ENCODE assay signal across 8 cellular contexts in genomic region chr3:23916152-23916885, GRCh38.
DNase-seq lines count a peak whose midpoint lies in the region; ATAC-seq lines count a peak whose summit lies in the region.

No MANE protein-coding gene starts in this region.

- peaks cover 50% of the 10 kb centered on the region for H3K36me3 Mint-ChIP-seq in activated naive CD8-positive, alpha-beta T cell treated with anti-CD3 and anti-CD28 coated beads, Interleukin-2, amount 50 U/mL, for 24 hours (ENCODE audit: low read depth)

- H3K9me3 ChIP-seq in BLaER1 treated with 17β-estradiol and CSF1 and Interleukin-3, amounts not matched to agents 10 nM and 100 nM (replicated peaks in 1 of 11), result 0 out of 22 replicates have a peak, but pooled peaks cover 0 to 6% (median 0%) of the 10 kb centered on the region in 11 experiments
- H3K9me3 ChIP-seq in iPS-20b (ENCODE audit: insufficient read depth, low read depth, low read length), result no peaks in the 10 kb centered on the region

- peak overlapping the region; percentile 76 to 95 (median 84) for H3K4me3 ChIP-seq in BLaER1 treated with 17β-estradiol and CSF1 and Interleukin-3, amounts not matched to agents 10 nM and 100 nM
- peak overlapping the region; percentile 100 for H3K4me3 ChIP-seq in iPS-20b (ENCODE audit: low read length)

- no peaks in the 10 kb centered on the region for H3K27me3 Mint-ChIP-seq in activated naive CD8-positive, alpha-beta T cell treated with anti-CD3 and anti-CD28 coated beads, Interleukin-2, amount 50 U/mL, for 24 hours

- H3K4me3 Mint-ChIP-seq in activated naive CD8-positive, alpha-beta T cell treated with anti-CD3 and anti-CD28 coated beads, Interleukin-2, amount 50 U/mL, for 24 hours, result peak overlapping the region; percentile 99

- peaks cover 0 to 23% (median 20%) of the 10 kb centered on the region in 11 experiments; a peak in 17 of 22 replicates for H3K27me3 ChIP-seq in BLaER1 treated with 17β-estradiol and CSF1 and Interleukin-3, amounts not matched to agents 10 nM and 100 nM
- H3K27me3 ChIP-seq in iPS-20b (ENCODE audit: insufficient read depth, low read length), result peaks cover 11% of the 10 kb centered on the region; the same call in 1 of the 2 replicates

- H3K27ac ChIP-seq in BLaER1 treated with 17β-estradiol and CSF1 and Interleukin-3, amounts not matched to agents 10 nM and 100 nM, result peak overlapping the region; percentile 76 to 100 (median 97)
- no peak overlapping the region for H3K27ac ChIP-seq in iPS-20b (ENCODE audit: low read length)

- no peak for DNase-seq in activated naive CD8-positive, alpha-beta T cell treated with anti-CD3 and anti-CD28 coated beads, Interleukin-2, amount 50 U/mL, for 24 hours
- DNase-seq in stimulated activated naive CD8-positive, alpha-beta T cell treated with anti-CD3 and anti-CD28 coated beads, Interleukin-15, Interleukin-2, amounts not matched to agents 100 U/mL and 50 U/mL, for 24 hours, result no peak
- DNase-seq in hepatic stellate cell (ENCODE audit: low spot score) (no peak), NCI-H1092 (lab: John Stamatoyannopoulos, UW) (no peak)

- no peaks in the 10 kb centered on the region for H3K9me3 Mint-ChIP-seq in activated naive CD8-positive, alpha-beta T cell treated with anti-CD3 and anti-CD28 coated beads, Interleukin-2, amount 50 U/mL, for 24 hours

- peaks cover 45% of the 10 kb centered on the region for H3K4me1 Mint-ChIP-seq in activated naive CD8-positive, alpha-beta T cell treated with anti-CD3 and anti-CD28 coated beads, Interleukin-2, amount 50 U/mL, for 24 hours

- ATAC-seq in GM19395 (IDR thresholded peaks at IDR 0.05; ENCODE audit: unreplicated experiment), result peak; percentile 50
- ATAC-seq in HG03354 (IDR thresholded peaks at IDR 0.05; ENCODE audit: poor library complexity, severe bottlenecking, unreplicated experiment), result peak; percentile 51
- ATAC-seq in activated naive CD8-positive, alpha-beta T cell treated with anti-CD3 and anti-CD28 coated beads, Interleukin-2, amount 50 U/mL, for 24 hours, result peak; percentile 41
- peak; percentile 42 for ATAC-seq in stimulated activated naive CD8-positive, alpha-beta T cell treated with anti-CD3 and anti-CD28 coated beads, Interleukin-15, Interleukin-2, amounts not matched to agents 100 U/mL and 50 U/mL, for 24 hours

- peak overlapping the region; percentile 99 for H3K27ac Mint-ChIP-seq in activated naive CD8-positive, alpha-beta T cell treated with anti-CD3 and anti-CD28 coated beads, Interleukin-2, amount 50 U/mL, for 24 hours

- peaks cover 35 to 43% (median 37%) of the 10 kb centered on the region in 11 experiments for H3K36me3 ChIP-seq in BLaER1 treated with 17β-estradiol and CSF1 and Interleukin-3, amounts not matched to agents 10 nM and 100 nM
- peaks cover 37% of the 10 kb centered on the region for H3K36me3 ChIP-seq in iPS-20b (ENCODE audit: insufficient read depth, low read depth, low read length)

- peaks cover 35 to 54% (median 48%) of the 10 kb centered on the region in 11 experiments for H4K20me1 ChIP-seq in BLaER1 treated with 17β-estradiol and CSF1 and Interleukin-3, amounts not matched to agents 10 nM and 100 nM

- peak overlapping the region; percentile 82 to 98 (median 93) for H3K4me2 ChIP-seq in BLaER1 treated with 17β-estradiol and CSF1 and Interleukin-3, amounts not matched to agents 10 nM and 100 nM

- H3K9ac ChIP-seq in BLaER1 treated with 17β-estradiol and CSF1 and Interleukin-3, amounts not matched to agents 10 nM and 100 nM, result peak overlapping the region; percentile 90 to 99 (median 97)
- peak overlapping the region; percentile 87 for H3K9ac ChIP-seq in iPS-20b (ENCODE audit: low read depth, low read length)

- peaks cover 28 to 56% (median 49%) of the 10 kb centered on the region in 10 experiments for H3K4me1 ChIP-seq in BLaER1 treated with 17β-estradiol and CSF1 and Interleukin-3, amounts not matched to agents 10 nM and 100 nM
- peaks cover 9% of the 10 kb centered on the region for H3K4me1 ChIP-seq in iPS-20b (ENCODE audit: insufficient read depth, low read length)
